In genomic region chr13:97238883-97239282, GRCh38 we compare ENCODE assay signal across 17 cellular contexts. TPM values are rescaled to one million over a fixed set of nuclear protein-coding genes. Genes with fewer than 3 reads are reported as not detected.
A peak's percentile ranks its signal among the peaks of the same experiment; 100 is the strongest.
DNase-seq lines count a peak whose midpoint lies in the region; ATAC-seq and TF ChIP-seq lines count a peak whose summit lies in the region.
"Had no signal": no experiment of that assay in that cellular context is flagged by ENCODE, and none has a peak within 500 bp of the region (broad histone marks: within the 10 kb centered on the region; RNA-seq: fewer than 3 reads in every experiment).

No MANE protein-coding gene starts in this region.

- CTCF ChIA-PET in mammary epithelial cell (lab: Charles Lee; ENCODE audit: low non-redundant PET): no interaction called here

- H3K4me1 ChIP-seq in breast epithelium (peaks cover 12 to 26% of the 10 kb centered on the region in 2 donors), mammary epithelial cell (ENCODE audit: insufficient read depth, low read length) (peaks cover 11% of the 10 kb centered on the region), mesenchymal stem cell (ENCODE audit: control insufficient read depth, insufficient read depth, low read depth, low read length) (peaks cover 14% of the 10 kb centered on the region), tibial nerve (peaks cover 0 to 100% (median 82%) of the 10 kb centered on the region in 4 donors), spleen (peaks cover 11 to 78% (median 38%) of the 10 kb centered on the region in 6 donors)

- no peak overlapping the region for H2BK15ac ChIP-seq in mesenchymal stem cell (ENCODE audit: low read depth, poor library complexity, severe bottlenecking)

- BruUV-seq in mammary epithelial cell (replicated peaks; lab: Mats Ljungman, UMichigan): no TSS peak

- dilution Hi-C loops in mammary epithelial cell (cut with HindIII; ENCODE audit: low sequenced_read_pairs): loop anchor here (5.0 kb wide), 2 partner anchors 57 to 58 kb away; no protein-coding TSS in a partner anchor

- H3K4me3 ChIP-seq in breast epithelium: no peak overlapping the region
- no peak overlapping the region for H3K4me3 ChIP-seq in mammary epithelial cell (replicated peaks in 1 of 3; ENCODE audit: insufficient read depth in 1 of 3, low read depth in 2 of 3, low read length in 3 of 3)
- H3K4me3 ChIP-seq in mesenchymal stem cell (ENCODE audit: insufficient read depth in 1 of 2, low read depth in 1 of 2, low read length in 2 of 2): no peak overlapping the region
- no peak overlapping the region for H3K4me3 ChIP-seq in tibial nerve
- no peak overlapping the region for H3K4me3 ChIP-seq in spleen
- H3K4me3 ChIP-seq: BLaER1, SJCRH30 had no signal

- no peak overlapping the region for H2BK12ac ChIP-seq in mesenchymal stem cell (ENCODE audit: low read length in 2 of 2)

- H3K36me3 ChIP-seq in breast epithelium (no peaks in the 10 kb centered on the region), mammary epithelial cell (ENCODE audit: insufficient read depth, low read length) (no peaks in the 10 kb centered on the region), mesenchymal stem cell (ENCODE audit: control insufficient read depth in 1 of 2, insufficient read depth in 2 of 2, low read depth in 1 of 2, low read length in 2 of 2) (peaks cover 4 to 12% of the 10 kb centered on the region in 2 experiments), tibial nerve (no peaks in the 10 kb centered on the region), spleen (peaks cover 0 to 16% (median 0%) of the 10 kb centered on the region in 6 donors)

- H3K4me2 ChIP-seq in mammary epithelial cell (ENCODE audit: insufficient read depth, low read depth, low read length): no peak overlapping the region
- no peak overlapping the region for H3K4me2 ChIP-seq in mesenchymal stem cell (ENCODE audit: low read length, poor library complexity, severe bottlenecking)
- H3K4me2 ChIP-seq: BLaER1 had no signal

- no peak overlapping the region for H4K8ac ChIP-seq in mesenchymal stem cell (ENCODE audit: low read length)

- H2BK120ac ChIP-seq in mesenchymal stem cell (ENCODE audit: low read depth, low read length): no peak overlapping the region

- intact Hi-C loops in breast epithelium (cut with DNase I; ENCODE audit: low total_unique reads) (no loop called here), mammary epithelial cell (cut with micrococcal nuclease) (no loop called here), spleen (cut with DNase I; ENCODE audit: low total_unique reads) (no loop called here)

- H2AK5ac ChIP-seq in mesenchymal stem cell (ENCODE audit: low read length, severe bottlenecking): peak overlapping the region; percentile 33

- peaks cover 91% of the 10 kb centered on the region for H3K79me2 ChIP-seq in mammary epithelial cell (ENCODE audit: insufficient read depth, low read length)

- no peak overlapping the region for H4K91ac ChIP-seq in mesenchymal stem cell (ENCODE audit: low read length)

- H3K27ac ChIP-seq in breast epithelium (peak overlapping the region; percentile 61 to 73), mammary epithelial cell (ENCODE audit: insufficient read depth, low read depth, low read length) (no peak overlapping the region), mesenchymal stem cell (ENCODE audit: low read length, poor library complexity, severe bottlenecking) (peak overlapping the region; percentile 63), tibial nerve (peak overlapping the region in 3 of 4 donors; percentile 2 to 88 (median 86)), spleen (no peak overlapping the region)
- H3K27ac ChIP-seq: BLaER1, SJCRH30 had no signal

- H3K9ac ChIP-seq in mammary epithelial cell (ENCODE audit: insufficient read depth, low read length): no peak overlapping the region
- H3K9ac ChIP-seq in mesenchymal stem cell (ENCODE audit: low read length): no peak overlapping the region
- H3K9ac ChIP-seq: BLaER1 had no signal

- H3K27me3 ChIP-seq in breast epithelium: no peaks in the 10 kb centered on the region
- no peaks in the 10 kb centered on the region for H3K27me3 ChIP-seq in mammary epithelial cell (ENCODE audit: insufficient read depth, low read length)
- H3K27me3 ChIP-seq in mesenchymal stem cell (ENCODE audit: control insufficient read depth in 1 of 2, insufficient read depth in 1 of 2, low read length in 2 of 2): no peaks in the 10 kb centered on the region
- H3K27me3 ChIP-seq in tibial nerve: no peaks in the 10 kb centered on the region
- peaks cover 0 to 69% (median 0%) of the 10 kb centered on the region in 7 donors for H3K27me3 ChIP-seq in spleen (replicated peaks in 1 of 7)
- H3K27me3 ChIP-seq: BLaER1, SJCRH30 had no signal

- TF ChIP-seq EP300 in tibial nerve (IDR thresholded peaks at IDR 0.05): no peak

- no peaks in the 10 kb centered on the region for H4K20me1 ChIP-seq in mammary epithelial cell (ENCODE audit: insufficient read depth, low read length)

- H3K36me3 Mint-ChIP-seq in T-helper 17 cell (ENCODE audit: low read depth): peaks cover 3% of the 10 kb centered on the region

- H3K14ac ChIP-seq in mesenchymal stem cell (ENCODE audit: low read length in 2 of 2): no peak overlapping the region

- 97% methylated on average over 4 of the region's 4 CpGs for WGBS in mammary epithelial cell (ENCODE audit: low coverage, missing lambda C conversion rate)
- WGBS in mesenchymal stem cell: 82% methylated on average over 4 of the region's 4 CpGs
- 63% methylated on average over 4 of the region's 4 CpGs for WGBS in tibial nerve, 2 donors
- WGBS in spleen, 5 donors: 81 to 96% (median 90%) methylated on average over 4 of the region's 4 CpGs

- no peak for TF ChIP-seq POLR2A in breast epithelium (IDR thresholded peaks at IDR 0.05)
- no peak for TF ChIP-seq POLR2A in tibial nerve (IDR thresholded peaks at IDR 0.05)
- no peak for TF ChIP-seq POLR2A in spleen (IDR thresholded peaks at IDR 0.05)

- H2AFZ ChIP-seq in mammary epithelial cell (ENCODE audit: low read depth, low read length): no peak overlapping the region
- no peak overlapping the region for H2AFZ ChIP-seq in mesenchymal stem cell (ENCODE audit: low read depth, low read length)

- in situ Hi-C loops in mammary epithelial cell (cut with MboI; ENCODE audit: low sequenced_read_pairs in 2 of 2): no loop called here

- no peak overlapping the region for H3K23ac ChIP-seq in mesenchymal stem cell (ENCODE audit: low read length in 2 of 2)

- ATAC-seq in T-helper 17 cell (peak; percentile 34), GM18858 (IDR thresholded peaks at IDR 0.05; ENCODE audit: unreplicated experiment) (no peak)
- ATAC-seq: esophagus mucosa had no signal

- H2BK5ac ChIP-seq in mesenchymal stem cell (ENCODE audit: low read depth, low read length, poor library complexity, severe bottlenecking): peak overlapping the region; percentile 32

- no peak for TF ChIP-seq CTCF in breast epithelium (IDR thresholded peaks at IDR 0.05)
- no peak for TF ChIP-seq CTCF in mammary epithelial cell (conservative IDR thresholded peaks at IDR 0.05 in 1 of 2, IDR thresholded peaks at IDR 0.05 in 1 of 2; ENCODE audit: extremely low read depth in 1 of 2, insufficient read depth in 1 of 2, low read depth in 1 of 2, low read length in 2 of 2)
- no peak for TF ChIP-seq CTCF in tibial nerve (IDR thresholded peaks at IDR 0.05)
- TF ChIP-seq CTCF in spleen (IDR thresholded peaks at IDR 0.05 in 8 of 11, conservative IDR thresholded peaks at IDR 0.05 in 3 of 11): no peak

- H3K4ac ChIP-seq in mesenchymal stem cell (ENCODE audit: low read depth in 1 of 2, low read length in 2 of 2): no peak overlapping the region

- peaks cover 19% of the 10 kb centered on the region for H3K79me1 ChIP-seq in mesenchymal stem cell (replicated peaks; ENCODE audit: low read length, poor library complexity, severe bottlenecking)

- peaks cover 74% of the 10 kb centered on the region for H3K4me1 Mint-ChIP-seq in T-helper 17 cell

- peak overlapping the region; percentile 24 for H3K27ac Mint-ChIP-seq in T-helper 17 cell
- H3K27ac Mint-ChIP-seq: activated B cell treated with CpG ODN at 0.5 μM for 24 hours; activated naive CD8-positive, alpha-beta T cell treated with anti-CD3 and anti-CD28 coated beads, Interleukin-2, amount 10 ng/mL, durations not matched to agents 7 days and 5 days; nephron; stimulated activated naive B cell treated with anti-CD40 and anti-IgM and Interleukin-4, amounts not matched to agents 10 μg/mL and 1 μg/mL and 100 μg/mL, for 72 hours had no signal

- H3K4me3 Mint-ChIP-seq in T-helper 17 cell: peak overlapping the region; percentile 71
- H3K4me3 Mint-ChIP-seq: activated B cell treated with CpG ODN at 0.5 μM for 24 hours; activated naive CD8-positive, alpha-beta T cell treated with anti-CD3 and anti-CD28 coated beads, Interleukin-2, amount 10 ng/mL, durations not matched to agents 7 days and 5 days; nephron; stimulated activated naive B cell treated with anti-CD40 and anti-IgM and Interleukin-4, amounts not matched to agents 10 μg/mL and 1 μg/mL and 100 μg/mL, for 72 hours had no signal

- H3K27me3 Mint-ChIP-seq in T-helper 17 cell: no peaks in the 10 kb centered on the region
- H3K27me3 Mint-ChIP-seq: activated B cell treated with CpG ODN at 0.5 μM for 24 hours; activated naive CD8-positive, alpha-beta T cell treated with anti-CD3 and anti-CD28 coated beads, Interleukin-2, amount 10 ng/mL, durations not matched to agents 7 days and 5 days; stimulated activated naive B cell treated with anti-CD40 and anti-IgM and Interleukin-4, amounts not matched to agents 10 μg/mL and 1 μg/mL and 100 μg/mL, for 72 hours had no signal

- no peak for DNase-seq in breast epithelium (ENCODE audit: low spot score in 2 of 2)
- no peak for DNase-seq in mammary epithelial cell
- DNase-seq in T-helper 17 cell: no peak
- no peak for DNase-seq in mesenchymal stem cell
- no peak for DNase-seq in tibial nerve (ENCODE audit: low spot score in 2 of 2)
- no peak for DNase-seq in spleen
- DNase-seq in GM19240 (ENCODE audit: insufficient read length, low spot score): no peak
- DNase-seq: activated B cell treated with CpG ODN at 0.5 μM for 24 hours; activated naive CD8-positive, alpha-beta T cell treated with anti-CD3 and anti-CD28 coated beads, Interleukin-2, amount 10 ng/mL, durations not matched to agents 7 days and 5 days; NCI-H1048; NCI-H526; SJCRH30; stimulated activated naive B cell treated with anti-CD40 and anti-IgM and Interleukin-4, amounts not matched to agents 10 μg/mL and 1 μg/mL and 100 μg/mL, for 72 hours had no signal

- H3K9me3 ChIP-seq in breast epithelium: no peaks in the 10 kb centered on the region
- H3K9me3 ChIP-seq in mammary epithelial cell (replicated peaks; ENCODE audit: insufficient read depth, low read length): no peaks in the 10 kb centered on the region
- H3K9me3 ChIP-seq in T-helper 17 cell (ENCODE audit: control insufficient read depth, low read length, poor library complexity, severe bottlenecking): no peaks in the 10 kb centered on the region
- H3K9me3 ChIP-seq in mesenchymal stem cell (ENCODE audit: control insufficient read depth, low read length): no peaks in the 10 kb centered on the region
- no peaks in the 10 kb centered on the region for H3K9me3 ChIP-seq in tibial nerve
- no peaks in the 10 kb centered on the region for H3K9me3 ChIP-seq in spleen
- H3K9me3 ChIP-seq: SJCRH30 had no signal

- no peak overlapping the region for H3K18ac ChIP-seq in mesenchymal stem cell (ENCODE audit: low read depth in 1 of 2, low read length in 2 of 2)

RNA-seq across cellular contexts. Expression of gene MBNL2, which starts 16.8 kb away (rescaled TPM):
- total RNA-seq in breast epithelium (100 to 1,000 TPM in 2 of 3 donors, 10 to 100 TPM in 1; 68.5 to 131 (median 120) TPM), mammary epithelial cell (100 to 1,000 TPM in 1 of 2 donors, 10 to 100 TPM in 1; 37.5 to 125 TPM), T-helper 17 cell (10 to 100 TPM; 36.1 to 40.2 TPM), tibial nerve (100 to 1,000 TPM in 2 of 4 donors, 10 to 100 TPM in 2; 87.9 to 126 (median 95.5) TPM), spleen (10 to 100 TPM; 28.2 to 56.3 (median 40.4) TPM)
- polyA plus RNA-seq in mammary epithelial cell (20.0 TPM), spleen (1 to 10 TPM; 7.0 to 7.7 (median 7.4) TPM)
- 33.9 TPM for polyA minus RNA-seq in mammary epithelial cell
- polyA plus RNA-seq in mesenchymal stem cell (2013, experiment 1 of 2): 41.7 TPM
- polyA plus RNA-seq in mesenchymal stem cell (2013, experiment 2 of 2): 43.8 TPM

Comparison
In these comparisons a context has a peak if more than half of its experiments do, and no peak if none do; other contexts are left out.
1. H3K27ac ChIP-seq: peak in breast epithelium (2 of 2), mesenchymal stem cell (single experiment) and tibial nerve (3 of 4); none in mammary epithelial cell (single experiment) and spleen (0 of 8).